8 cellular contexts compared by ENCODE assay signal in the genomic region with DNA sequence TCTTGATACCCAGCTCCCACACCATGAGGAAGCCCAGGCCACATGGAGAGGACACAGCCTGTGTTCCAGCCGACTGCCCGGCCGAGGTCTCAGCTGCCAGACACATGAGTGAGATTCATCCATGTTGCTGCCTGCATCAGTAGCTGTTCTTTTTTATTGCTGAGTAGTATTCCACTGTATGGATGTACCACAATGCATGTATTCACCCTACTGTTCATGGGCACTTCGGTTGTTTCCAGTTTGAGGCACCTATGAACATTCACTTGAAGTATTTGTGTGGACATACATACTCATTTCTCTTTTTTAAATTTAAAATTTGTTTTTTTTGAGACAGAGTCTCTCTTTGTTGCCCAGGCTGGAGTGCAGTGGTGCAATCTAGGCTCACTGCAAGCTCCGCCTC. TPM values are rescaled to one million over a fixed set of nuclear protein-coding genes. Genes with fewer than 3 reads are reported as not detected.
DNase-seq lines count a peak whose midpoint lies in the region; ATAC-seq and TF ChIP-seq lines count a peak whose summit lies in the region.
"Not testable (repeated sequence)": the region's sequence is repeated elsewhere in the genome, so short reads cannot be mapped to it uniquely, and the experiment has no call there.

No MANE protein-coding gene starts in this region.

- H3K4me1 ChIP-seq in PC-9 (replicated peaks; ENCODE audit: insufficient read depth) (peaks cover 52% of the 10 kb centered on the region), mammary epithelial cell (ENCODE audit: insufficient read depth, low read length) (peaks cover 39% of the 10 kb centered on the region)

- H3K27me3 ChIP-seq in PC-9 (ENCODE audit: insufficient read depth, low read depth); mammary epithelial cell (ENCODE audit: insufficient read depth, low read length): not testable (repeated sequence)

- H3K36me3 ChIP-seq in PC-9 (ENCODE audit: low read depth); mammary epithelial cell (ENCODE audit: insufficient read depth, low read length): not testable (repeated sequence)

- H3F3A ChIP-seq in PC-9 (ENCODE audit: insufficient read depth, low read depth) = peaks cover 41% of the 10 kb centered on the region

- dilution Hi-C loops in mammary epithelial cell (cut with HindIII; ENCODE audit: low sequenced_read_pairs) = not testable (repeated sequence)

- not testable (repeated sequence) for ATAC-seq in natural killer cell treated with Interleukin-12 subunit alpha and Interleukin-12 subunit beta and Interleukin-15 and Interleukin-18, amount 100 ng/mL, for 72 hours; stimulated activated naive CD8-positive, alpha-beta T cell treated with anti-CD3 and anti-CD28 coated beads, Interleukin-15, amount 100 ng/mL, for 72 hours

- not testable (repeated sequence) for H3K4me3 ChIP-seq in PC-9; mammary epithelial cell (replicated peaks in 1 of 3; ENCODE audit: insufficient read depth in 1 of 3, low read depth in 2 of 3, low read length in 3 of 3)

- POLR2A ChIA-PET in PC-9 (lab: Charles Lee; ENCODE audit: unreplicated experiment) = not testable (repeated sequence)

- H3K9ac ChIP-seq in mammary epithelial cell (ENCODE audit: insufficient read depth, low read length) = not testable (repeated sequence)

- not testable (repeated sequence) for H3K9me3 ChIP-seq in PC-9 (ENCODE audit: insufficient read depth, low read depth); mammary epithelial cell (replicated peaks; ENCODE audit: insufficient read depth, low read length)

- H3K4me2 ChIP-seq in PC-9 = peak overlapping the region; percentile 48; the same call in 1 of the 2 replicates
- not testable (repeated sequence) for H3K4me2 ChIP-seq in mammary epithelial cell (ENCODE audit: insufficient read depth, low read depth, low read length)

- H3K27ac Mint-ChIP-seq in CD14-positive monocyte = peak overlapping the region in 6 of 7 donors; percentile 37 to 89 (median 84)
- H3K27ac Mint-ChIP-seq in T-helper 1 cell treated with Interleukin-12 subunit alpha and Interleukin-12 subunit beta and Interleukin-4 antibody, amounts not matched to agents 30 μg/mL and 1 μg/mL, for 36 hours = peak overlapping the region; percentile 78
- peak overlapping the region; percentile 87 for H3K27ac Mint-ChIP-seq in activated T-cell treated with anti-CD3 and anti-CD28 coated beads, Interleukin-2, amount 50 U/mL, for 24 hours
- H3K27ac Mint-ChIP-seq in activated naive CD8-positive, alpha-beta T cell = peak overlapping the region; percentile 64
- peak overlapping the region; percentile 10 to 87 for H3K27ac Mint-ChIP-seq in natural killer cell treated with Interleukin-12 subunit alpha and Interleukin-12 subunit beta and Interleukin-15 and Interleukin-18, amount 100 ng/mL, for 72 hours
- peak overlapping the region; percentile 46 to 88 for H3K27ac Mint-ChIP-seq in stimulated activated naive CD8-positive, alpha-beta T cell treated with anti-CD3 and anti-CD28 coated beads, Interleukin-15, amount 100 ng/mL, for 72 hours

- in situ Hi-C loops in mammary epithelial cell (cut with MboI; ENCODE audit: low sequenced_read_pairs in 2 of 2) = not testable (repeated sequence)

- not testable (repeated sequence) for H4K20me1 ChIP-seq in PC-9 (ENCODE audit: insufficient read depth); mammary epithelial cell (ENCODE audit: insufficient read depth, low read length)

- not testable (repeated sequence) for DNase-seq in CD14-positive monocyte (ENCODE audit: low spot score); PC-9; activated T-cell treated with anti-CD3 and anti-CD28 coated beads, Interleukin-2, amount 50 U/mL, for 24 hours; mammary epithelial cell; natural killer cell treated with Interleukin-12 subunit alpha and Interleukin-12 subunit beta and Interleukin-15 and Interleukin-18, amount 100 ng/mL, for 72 hours (ENCODE audit: low spot score); stimulated activated naive CD8-positive, alpha-beta T cell treated with anti-CD3 and anti-CD28 coated beads, Interleukin-15, amount 100 ng/mL, for 72 hours

- not testable (repeated sequence) for BruUV-seq in PC-9 (replicated peaks; lab: Mats Ljungman, UMichigan); mammary epithelial cell (replicated peaks; lab: Mats Ljungman, UMichigan)

- not testable (repeated sequence) for H3K79me2 ChIP-seq in PC-9 (ENCODE audit: low read depth); mammary epithelial cell (ENCODE audit: insufficient read depth, low read length)

- not testable (repeated sequence) for H3K4me3 Mint-ChIP-seq in CD14-positive monocyte; T-helper 1 cell treated with Interleukin-12 subunit alpha and Interleukin-12 subunit beta and Interleukin-4 antibody, amounts not matched to agents 30 μg/mL and 1 μg/mL, for 36 hours; activated T-cell treated with anti-CD3 and anti-CD28 coated beads, Interleukin-2, amount 50 U/mL, for 24 hours; activated naive CD8-positive, alpha-beta T cell; natural killer cell treated with Interleukin-12 subunit alpha and Interleukin-12 subunit beta and Interleukin-15 and Interleukin-18, amount 100 ng/mL, for 72 hours; stimulated activated naive CD8-positive, alpha-beta T cell treated with anti-CD3 and anti-CD28 coated beads, Interleukin-15, amount 100 ng/mL, for 72 hours

- not testable (repeated sequence) for H3K9me2 ChIP-seq in PC-9 (ENCODE audit: insufficient read depth)

- intact Hi-C loops in CD14-positive monocyte (cut with micrococcal nuclease) (loop anchor here (5.0 kb wide), 2 partner anchors 36 to 86 kb away; no protein-coding TSS in a partner anchor), mammary epithelial cell (cut with micrococcal nuclease) (loop anchor here (1.0 kb wide), 1 partner anchor 12 kb away; no protein-coding TSS in a partner anchor)
- intact Hi-C loops in PC-9 (cut with micrococcal nuclease; ENCODE audit: unreplicated experiment) = not testable (repeated sequence)

- not testable (repeated sequence) for H3K9me3 Mint-ChIP-seq in CD14-positive monocyte; T-helper 1 cell treated with Interleukin-12 subunit alpha and Interleukin-12 subunit beta and Interleukin-4 antibody, amounts not matched to agents 30 μg/mL and 1 μg/mL, for 36 hours; activated T-cell treated with anti-CD3 and anti-CD28 coated beads, Interleukin-2, amount 50 U/mL, for 24 hours; activated naive CD8-positive, alpha-beta T cell (ENCODE audit: low read depth); natural killer cell treated with Interleukin-12 subunit alpha and Interleukin-12 subunit beta and Interleukin-15 and Interleukin-18, amount 100 ng/mL, for 72 hours; stimulated activated naive CD8-positive, alpha-beta T cell treated with anti-CD3 and anti-CD28 coated beads, Interleukin-15, amount 100 ng/mL, for 72 hours

- not testable (repeated sequence) for H3K27me3 Mint-ChIP-seq in CD14-positive monocyte (ENCODE audit: low read depth in 3 of 3); T-helper 1 cell treated with Interleukin-12 subunit alpha and Interleukin-12 subunit beta and Interleukin-4 antibody, amounts not matched to agents 30 μg/mL and 1 μg/mL, for 36 hours (ENCODE audit: low read depth); activated T-cell treated with anti-CD3 and anti-CD28 coated beads, Interleukin-2, amount 50 U/mL, for 24 hours; activated naive CD8-positive, alpha-beta T cell; natural killer cell treated with Interleukin-12 subunit alpha and Interleukin-12 subunit beta and Interleukin-15 and Interleukin-18, amount 100 ng/mL, for 72 hours; stimulated activated naive CD8-positive, alpha-beta T cell treated with anti-CD3 and anti-CD28 coated beads, Interleukin-15, amount 100 ng/mL, for 72 hours

- CTCF ChIA-PET in PC-9 (lab: Charles Lee); mammary epithelial cell (lab: Charles Lee; ENCODE audit: low non-redundant PET): not testable (repeated sequence)

- 95% methylated on average over 5 of the region's 5 CpGs for WGBS in mammary epithelial cell (ENCODE audit: low coverage, missing lambda C conversion rate)

- peaks cover 29% of the 10 kb centered on the region for H3K4me1 Mint-ChIP-seq in CD14-positive monocyte
- peaks cover 46% of the 10 kb centered on the region for H3K4me1 Mint-ChIP-seq in T-helper 1 cell treated with Interleukin-12 subunit alpha and Interleukin-12 subunit beta and Interleukin-4 antibody, amounts not matched to agents 30 μg/mL and 1 μg/mL, for 36 hours (ENCODE audit: low read depth)
- peaks cover 52% of the 10 kb centered on the region for H3K4me1 Mint-ChIP-seq in activated T-cell treated with anti-CD3 and anti-CD28 coated beads, Interleukin-2, amount 50 U/mL, for 24 hours (ENCODE audit: low read depth)
- H3K4me1 Mint-ChIP-seq in activated naive CD8-positive, alpha-beta T cell (ENCODE audit: low read depth) = peaks cover 33% of the 10 kb centered on the region
- peaks cover 32 to 46% of the 10 kb centered on the region in 2 donors for H3K4me1 Mint-ChIP-seq in natural killer cell treated with Interleukin-12 subunit alpha and Interleukin-12 subunit beta and Interleukin-15 and Interleukin-18, amount 100 ng/mL, for 72 hours (ENCODE audit: low read depth in 2 of 2)
- peaks cover 51% of the 10 kb centered on the region for H3K4me1 Mint-ChIP-seq in stimulated activated naive CD8-positive, alpha-beta T cell treated with anti-CD3 and anti-CD28 coated beads, Interleukin-15, amount 100 ng/mL, for 72 hours

- peak overlapping the region; percentile 92 for H3K27ac ChIP-seq in PC-9
- H3K27ac ChIP-seq in mammary epithelial cell (ENCODE audit: insufficient read depth, low read depth, low read length) = peak overlapping the region; percentile 86

- not testable (repeated sequence) for TF ChIP-seq CTCF in CD14-positive monocyte (IDR thresholded peaks at IDR 0.05); PC-9 (conservative IDR thresholded peaks at IDR 0.05); mammary epithelial cell (conservative IDR thresholded peaks at IDR 0.05 in 1 of 2, IDR thresholded peaks at IDR 0.05 in 1 of 2; ENCODE audit: extremely low read depth in 1 of 2, insufficient read depth in 1 of 2, low read depth in 1 of 2, low read length in 2 of 2)

- not testable (repeated sequence) for H3K36me3 Mint-ChIP-seq in CD14-positive monocyte; T-helper 1 cell treated with Interleukin-12 subunit alpha and Interleukin-12 subunit beta and Interleukin-4 antibody, amounts not matched to agents 30 μg/mL and 1 μg/mL, for 36 hours (ENCODE audit: low read depth); activated T-cell treated with anti-CD3 and anti-CD28 coated beads, Interleukin-2, amount 50 U/mL, for 24 hours (ENCODE audit: low read depth); activated naive CD8-positive, alpha-beta T cell; natural killer cell treated with Interleukin-12 subunit alpha and Interleukin-12 subunit beta and Interleukin-15 and Interleukin-18, amount 100 ng/mL, for 72 hours

- not testable (repeated sequence) for H2AFZ ChIP-seq in PC-9; mammary epithelial cell (ENCODE audit: low read depth, low read length)

RNA-seq across cellular contexts. Expression of a gene that starts 14.4 kb away (rescaled TPM):
- polyA plus RNA-seq in CD14-positive monocyte (10 to 100 TPM; 36.6 to 52.3 TPM), mammary epithelial cell (136 TPM)
- total RNA-seq in PC-9 (2021) (171 and 203 TPM in 2 replicates), mammary epithelial cell (10 to 100 TPM; 32.0 to 78.1 TPM)
- polyA minus RNA-seq in mammary epithelial cell = 94.0 TPM
- 100 to 1,000 TPM; 266 to 391 TPM for total RNA-seq in natural killer cell treated with Interleukin-12 subunit alpha and Interleukin-12 subunit beta and Interleukin-15 and Interleukin-18, amount 100 ng/mL, for 72 hours
